In genomic region chr13:75587679-75588078, GRCh38 we compare ENCODE assay signal across 1 cellular context.
TF ChIP-seq lines count a peak whose summit lies in the region.

No MANE protein-coding gene starts in this region.

TF ChIP-seq in HepG2, 621 proteins besides CTCF, POLR2A, EP300 and RAD21:
- TF ChIP-seq CEBPB (IDR thresholded peaks at IDR 0.05; ENCODE audit: borderline replicate concordance, low read depth, low read length) (peak; percentile 49; the same call in 1 of the 2 replicates), HMG20A (CRISPR knock-in tag; IDR thresholded peaks at IDR 0.05; ENCODE audit: borderline replicate concordance) (no peak), ATF7 (IDR thresholded peaks at IDR 0.05) (peak; percentile 36; the same call in 1 of the 2 replicates), ATF7 (CRISPR knock-in tag; IDR thresholded peaks at IDR 0.05) (no peak), ZNF713 (CRISPR knock-in tag; IDR thresholded peaks at IDR 0.05) (no peak), ZNF563 (CRISPR knock-in tag; IDR thresholded peaks at IDR 0.05) (no peak), GABPB1 (CRISPR knock-in tag; IDR thresholded peaks at IDR 0.05) (no peak)
- TF ChIP-seq, protein P1, sequence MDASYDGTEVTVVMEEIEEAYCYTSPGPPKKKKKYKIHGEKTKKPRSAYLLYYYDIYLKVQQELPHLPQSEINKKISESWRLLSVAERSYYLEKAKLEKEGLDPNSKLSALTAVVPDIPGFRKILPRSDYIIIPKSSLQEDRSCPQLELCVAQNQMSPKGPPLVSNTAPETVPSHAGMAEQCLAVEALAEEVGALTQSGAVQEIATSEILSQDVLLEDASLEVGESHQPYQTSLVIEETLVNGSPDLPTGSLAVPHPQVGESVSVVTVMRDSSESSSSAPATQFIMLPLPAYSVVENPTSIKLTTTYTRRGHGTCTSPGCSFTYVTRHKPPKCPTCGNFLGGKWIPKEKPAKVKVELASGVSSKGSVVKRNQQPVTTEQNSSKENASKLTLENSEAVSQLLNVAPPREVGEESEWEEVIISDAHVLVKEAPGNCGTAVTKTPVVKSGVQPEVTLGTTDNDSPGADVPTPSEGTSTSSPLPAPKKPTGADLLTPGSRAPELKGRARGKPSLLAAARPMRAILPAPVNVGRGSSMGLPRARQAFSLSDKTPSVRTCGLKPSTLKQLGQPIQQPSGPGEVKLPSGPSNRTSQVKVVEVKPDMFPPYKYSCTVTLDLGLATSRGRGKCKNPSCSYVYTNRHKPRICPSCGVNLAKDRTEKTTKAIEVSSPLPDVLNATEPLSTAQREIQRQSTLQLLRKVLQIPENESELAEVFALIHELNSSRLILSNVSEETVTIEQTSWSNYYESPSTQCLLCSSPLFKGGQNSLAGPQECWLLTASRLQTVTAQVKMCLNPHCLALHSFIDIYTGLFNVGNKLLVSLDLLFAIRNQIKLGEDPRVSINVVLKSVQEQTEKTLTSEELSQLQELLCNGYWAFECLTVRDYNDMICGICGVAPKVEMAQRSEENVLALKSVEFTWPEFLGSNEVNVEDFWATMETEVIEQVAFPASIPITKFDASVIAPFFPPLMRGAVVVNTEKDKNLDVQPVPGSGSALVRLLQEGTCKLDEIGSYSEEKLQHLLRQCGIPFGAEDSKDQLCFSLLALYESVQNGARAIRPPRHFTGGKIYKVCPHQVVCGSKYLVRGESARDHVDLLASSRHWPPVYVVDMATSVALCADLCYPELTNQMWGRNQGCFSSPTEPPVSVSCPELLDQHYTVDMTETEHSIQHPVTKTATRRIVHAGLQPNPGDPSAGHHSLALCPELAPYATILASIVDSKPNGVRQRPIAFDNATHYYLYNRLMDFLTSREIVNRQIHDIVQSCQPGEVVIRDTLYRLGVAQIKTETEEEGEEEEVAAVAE (CRISPR knock-in tag; IDR thresholded peaks at IDR 0.05; ENCODE audit: borderline replicate concordance), result no peak
- TF ChIP-seq, protein P2, sequence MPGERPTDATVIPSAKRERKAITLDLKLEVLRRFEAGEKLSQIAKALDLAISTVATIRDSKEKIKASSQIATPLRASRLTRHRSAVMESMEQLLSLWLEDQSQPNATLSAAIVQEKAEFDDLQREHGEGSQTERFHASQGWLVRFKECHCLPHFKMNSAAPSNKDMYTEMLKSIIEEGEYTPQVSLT (CRISPR knock-in tag; IDR thresholded peaks at IDR 0.05; ENCODE audit: borderline replicate concordance, low read depth), result no peak
